In the genomic region with DNA sequence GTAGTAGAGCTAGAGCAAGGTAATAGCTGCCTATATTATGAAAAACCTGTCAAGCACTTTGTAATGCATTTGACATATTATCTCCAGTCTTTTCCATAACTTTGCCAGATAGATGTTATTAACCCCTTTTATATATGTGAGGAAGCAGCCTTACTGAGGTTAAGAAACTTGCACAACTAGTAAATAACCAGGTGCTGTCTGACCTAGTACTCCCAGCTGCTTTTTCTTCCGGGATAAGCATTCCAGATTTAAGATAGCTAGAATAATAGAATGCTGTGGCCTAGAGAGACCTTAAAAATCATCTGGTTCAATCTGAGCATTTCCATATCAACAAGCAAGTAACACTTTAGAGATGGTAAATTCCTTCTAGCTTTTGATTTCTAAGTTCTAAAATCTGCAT, we compare ENCODE assay signal across 8 cellular contexts. TPM values are rescaled to one million over a fixed set of nuclear protein-coding genes. Genes with fewer than 3 reads are reported as not detected.
DNase-seq lines count a peak whose midpoint lies in the region; ATAC-seq, FAIRE-seq and TF ChIP-seq lines count a peak whose summit lies in the region.

No MANE protein-coding gene starts in this region.

- H3K4me3 ChIP-seq in NT2/D1 (ENCODE audit: insufficient read length, low read depth) (peak overlapping the region; percentile 88), endothelial cell of umbilical vein (replicated peaks in 1 of 3; ENCODE audit: insufficient read depth in 1 of 3, low read depth in 1 of 3, low read length in 3 of 3) (peak overlapping the region; percentile 88 to 96 (median 94)), pancreas (peak overlapping the region; percentile 75 to 92 (median 88))

- H3K4me2 ChIP-seq in endothelial cell of umbilical vein (ENCODE audit: insufficient read depth, low read length): peak overlapping the region; percentile 94

- peaks cover 14% of the 10 kb centered on the region for H3K36me3 ChIP-seq in NT2/D1 (ENCODE audit: insufficient read depth, insufficient read length, low read length)
- no peaks in the 10 kb centered on the region for H3K36me3 ChIP-seq in endothelial cell of umbilical vein (ENCODE audit: control insufficient read depth in 2 of 2, extremely low read depth in 1 of 2, insufficient read depth in 2 of 2, low read length in 2 of 2)
- no peaks in the 10 kb centered on the region for H3K36me3 ChIP-seq in pancreas

- no peaks in the 10 kb centered on the region for H3K9me3 ChIP-seq in NT2/D1 (ENCODE audit: insufficient read depth, low read length)
- H3K9me3 ChIP-seq in endothelial cell of umbilical vein (replicated peaks; ENCODE audit: control insufficient read depth, insufficient read depth, low read length): no peaks in the 10 kb centered on the region
- no peaks in the 10 kb centered on the region for H3K9me3 ChIP-seq in pancreas

- no peak overlapping the region for H2AFZ ChIP-seq in endothelial cell of umbilical vein (ENCODE audit: low read depth, low read length)

- FAIRE-seq in endothelial cell of umbilical vein (lab: Jason Lieb, UNC) (no peak), pancreas (lab: Jason Lieb, UNC) (no peak)

- CTCF ChIA-PET in endothelial cell of umbilical vein (lab: Charles Lee): interaction anchor here (0.8 to 6.7 kb wide), 11 partner anchors 10 to 259 kb away, joined by 3 to 121 read pairs (median 4); no protein-coding TSS in a partner anchor

- TF ChIP-seq CTCF in endothelial cell of umbilical vein (IDR thresholded peaks at IDR 0.05; ENCODE audit: extremely low read depth in 1 of 2, insufficient read depth in 1 of 2, low read depth in 1 of 2, low read length in 2 of 2) (no peak), pancreas (IDR thresholded peaks at IDR 0.05) (no peak)

- BruUV-seq in endothelial cell of umbilical vein (replicated peaks; lab: Mats Ljungman, UMichigan): no TSS peak

- peaks cover 62% of the 10 kb centered on the region for H3K79me2 ChIP-seq in endothelial cell of umbilical vein (ENCODE audit: control insufficient read depth, insufficient read depth, low read length)

- intact Hi-C loops in endothelial cell of umbilical vein (cut with micrococcal nuclease) (loop anchor here (10.0 kb wide), 2 partner anchors 209 to 321 kb away; a partner anchor contains a TSS), pancreas (cut with DNase I) (no loop called here)

- no peaks in the 10 kb centered on the region for H3K4me1 ChIP-seq in NT2/D1 (ENCODE audit: insufficient read depth, insufficient read length)
- peaks cover 28% of the 10 kb centered on the region for H3K4me1 ChIP-seq in endothelial cell of umbilical vein (ENCODE audit: control insufficient read depth, extremely low read depth, insufficient read depth, low read length)
- peaks cover 13 to 34% (median 29%) of the 10 kb centered on the region in 3 donors for H3K4me1 ChIP-seq in pancreas

- H3K9ac ChIP-seq in NT2/D1 (ENCODE audit: insufficient read length, low read depth) (peak overlapping the region; percentile 86), endothelial cell of umbilical vein (replicated peaks; ENCODE audit: extremely low read depth, insufficient read depth, low read length) (peak overlapping the region; percentile 95)

- peak overlapping the region; percentile 85 for H3K27ac ChIP-seq in endothelial cell of umbilical vein (ENCODE audit: insufficient read depth, low read depth, low read length)
- peak overlapping the region; percentile 94 to 99 (median 96) for H3K27ac ChIP-seq in pancreas

- ATAC-seq in pancreas (peak in 1 of 4 donors; percentile 6), HG02840 (IDR thresholded peaks at IDR 0.05; ENCODE audit: low FRiP score, unreplicated experiment) (no peak)

- H3K27me3 ChIP-seq in NT2/D1 (ENCODE audit: insufficient read depth, insufficient read length) (peaks cover 17% of the 10 kb centered on the region), endothelial cell of umbilical vein (ENCODE audit: control insufficient read depth in 2 of 2, insufficient read depth in 2 of 2, low read length in 2 of 2) (no peaks in the 10 kb centered on the region), pancreas (no peaks in the 10 kb centered on the region)

- WGBS in pancreas, 2 donors: 0% methylated on average over 1 of the region's 1 CpG

- H4K20me1 ChIP-seq in endothelial cell of umbilical vein (replicated peaks; ENCODE audit: control insufficient read depth, extremely low read depth, insufficient read depth, low read length): peaks cover 14% of the 10 kb centered on the region

- DNase-seq in EL (peak; percentile 4), NT2/D1 (ENCODE audit: low read depth, low spot score) (no peak), endothelial cell of umbilical vein (ENCODE audit: low read depth, low spot score) (peak; percentile 44), pancreas (no peak), KG1 (lab: John Stamatoyannopoulos, UW) (no peak), mesenteric fat pad (ENCODE audit: low spot score) (no peak)
- DNase-seq in activated CD4-positive, CD25-positive, alpha-beta regulatory T cell treated with anti-CD3 and anti-CD28 coated beads, Interleukin-2, amount 50 U/mL, for 72 hours: no peak

- TF ChIP-seq POLR2A in endothelial cell of umbilical vein (IDR thresholded peaks at IDR 0.05; ENCODE audit: low read depth, low read length): no peak

- POLR2A ChIA-PET in endothelial cell of umbilical vein (lab: Charles Lee): interaction anchor here (0.6 to 2.2 kb wide), 2 partner anchors 9 to 311 kb away, joined by 3 to 11 read pairs; no protein-coding TSS in a partner anchor

- no peaks in the 10 kb centered on the region for H3K9me1 ChIP-seq in endothelial cell of umbilical vein (replicated peaks; ENCODE audit: control insufficient read depth, extremely low read depth, insufficient read depth, low read length)

- dilution Hi-C loops in endothelial cell of umbilical vein (cut with MboI; ENCODE audit: extremely low pct_ligation_motif_present, low sequenced_read_pairs): no loop called here

TF ChIP-seq in endothelial cell of umbilical vein, 7 proteins besides CTCF, POLR2A, EP300 and RAD21:
- TF ChIP-seq JUN (IDR thresholded peaks at IDR 0.05; ENCODE audit: borderline replicate concordance, insufficient read depth, insufficient read length, low read depth) (no peak), FOS (IDR thresholded peaks at IDR 0.05; ENCODE audit: borderline replicate concordance, insufficient read depth, low read length) (no peak), MYC (IDR thresholded peaks at IDR 0.05; ENCODE audit: low read depth, low read length) (no peak), POLR2AphosphoS5 (IDR thresholded peaks at IDR 0.05; ENCODE audit: insufficient read depth, low read depth, low read length) (no peak)

RNA-seq across cellular contexts. Expression of a gene that starts 1.6 kb away (rescaled TPM):
- total RNA-seq in endothelial cell of umbilical vein: 140 and 148 TPM in 2 replicates
- 43.3 and 43.7 TPM in 2 replicates for polyA plus RNA-seq in endothelial cell of umbilical vein
- 59.6 and 62.5 TPM in 2 replicates for polyA plus RNA-seq in endothelial cell of umbilical vein (2011; cell fraction: cytosol; rRNA removed)
- polyA plus RNA-seq in endothelial cell of umbilical vein (2011; cell fraction: nucleus; rRNA removed): 42.9 and 49.5 TPM in 2 replicates
- polyA plus RNA-seq in endothelial cell of umbilical vein (2012): 91.5 and 140 TPM in 2 replicates
- 66.7 and 70.2 TPM in 2 replicates for polyA minus RNA-seq in endothelial cell of umbilical vein
- polyA minus RNA-seq in endothelial cell of umbilical vein (2011; cell fraction: cytosol; rRNA and poly(A)+ RNA removed): 12.6 TPM
- 46.3 and 55.6 TPM in 2 replicates for polyA minus RNA-seq in endothelial cell of umbilical vein (2011; cell fraction: nucleus; rRNA and poly(A)+ RNA removed)
- 10 to 100 TPM; 37.5 to 48.3 (median 41.6) TPM for total RNA-seq in pancreas
- polyA plus RNA-seq in pancreas: 10 to 100 TPM; 15.3 to 32.1 TPM
- 228 TPM for total RNA-seq in mesenteric fat pad

Comparison
In these comparisons a context has a peak if more than half of its experiments do, and no peak if none do; other contexts are left out.
1. DNase-seq: peak in EL (single experiment) and endothelial cell of umbilical vein (single experiment); none in NT2/D1 (single experiment), pancreas (0 of 6), KG1 (single experiment), activated CD4-positive, CD25-positive, alpha-beta regulatory T cell treated with anti-CD3 and anti-CD28 coated beads, Interleukin-2, amount 50 U/mL, for 72 hours (single experiment) and mesenteric fat pad (single experiment).
2. Peak in every context shown above with its lines, with median percentiles within 50 percentile points of each other: H3K4me3 ChIP-seq.